In the genomic region with DNA sequence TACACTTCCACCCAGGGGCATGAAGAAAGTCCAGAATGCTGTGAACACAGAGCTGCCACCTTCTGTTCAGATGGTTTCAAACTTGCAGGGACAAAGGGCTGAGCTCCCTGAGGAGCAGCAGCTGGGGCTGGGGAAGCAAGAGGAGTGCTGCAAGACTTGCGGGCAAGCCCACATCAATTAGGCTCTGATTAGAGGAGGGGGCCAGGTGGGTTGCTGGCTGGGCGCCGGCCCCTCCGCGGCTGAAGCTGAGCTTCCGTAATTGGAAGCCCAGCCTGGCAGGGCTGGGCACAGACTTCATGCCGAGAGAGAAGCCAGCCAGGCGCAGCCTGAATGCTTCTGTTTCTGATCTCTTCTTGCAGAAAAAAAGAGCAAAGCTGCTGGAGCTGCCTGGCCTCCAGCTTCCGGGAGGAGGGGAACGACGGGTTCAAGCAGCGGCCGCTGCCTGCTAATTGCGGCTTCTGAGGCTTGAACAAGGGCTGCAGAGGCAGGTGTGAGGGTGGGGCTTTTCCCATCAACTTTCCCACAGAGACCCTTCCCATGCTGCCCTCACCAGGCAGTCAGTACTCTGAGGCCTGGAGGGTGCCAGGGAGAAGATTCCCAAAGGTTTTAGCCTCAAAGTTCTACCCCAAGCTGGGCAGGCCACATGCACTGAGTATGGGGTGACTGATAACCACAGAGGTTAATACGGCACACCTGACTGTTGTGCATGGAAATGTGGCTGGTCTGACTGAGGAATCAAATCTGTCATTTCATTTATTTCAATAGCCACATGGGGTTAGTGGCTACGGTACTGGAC, we compare ENCODE assay signal across 9 cellular contexts.
DNase-seq lines count a peak whose midpoint lies in the region; ATAC-seq and TF ChIP-seq lines count a peak whose summit lies in the region.
"Had no signal": no experiment of that assay in that cellular context is flagged by ENCODE, and none has a peak within 500 bp of the region (broad histone marks: within the 10 kb centered on the region; RNA-seq: fewer than 3 reads in every experiment).

No MANE protein-coding gene starts in this region.

- no peak for TF ChIP-seq CTCF in mucosa of descending colon (IDR thresholded peaks at IDR 0.05)
- TF ChIP-seq CTCF in A673 (conservative IDR thresholded peaks at IDR 0.05; ENCODE audit: low read depth, low read length), result no peak

- no peaks in the 10 kb centered on the region for H3K9me3 Mint-ChIP-seq in naive thymus-derived CD4-positive, alpha-beta T cell

- peaks cover 0 to 8% (median 0%) of the 10 kb centered on the region in 7 donors for H3K4me1 Mint-ChIP-seq in naive thymus-derived CD4-positive, alpha-beta T cell

- intact Hi-C loops in mucosa of descending colon (cut with DNase I, micrococcal nuclease) (no loop called here), A673 (cut with micrococcal nuclease; ENCODE audit: unreplicated experiment) (no loop called here)
- intact Hi-C loops in naive thymus-derived CD4-positive, alpha-beta T cell (cut with micrococcal nuclease), result no loop called here

- DNase-seq in D341Med (ENCODE audit: low spot score) (peak; percentile 55), NCI-H1694 (lab: John Stamatoyannopoulos, UW) (peak; percentile 35), anterior cingulate cortex (lab: John Stamatoyannopoulos, UW) (peak in 45 of 58 donors; percentile 14 to 71 (median 46)), mucosa of descending colon (no peak), A673 (ENCODE audit: low spot score) (no peak)
- no peak for DNase-seq in naive thymus-derived CD4-positive, alpha-beta T cell

- no peak overlapping the region for H3K4me3 ChIP-seq in mucosa of descending colon
- H3K4me3 ChIP-seq in A673 (ENCODE audit: low read depth, low read length, poor library complexity, severe bottlenecking), result no peak overlapping the region
- no peak overlapping the region for H3K4me3 ChIP-seq in naive thymus-derived CD4-positive, alpha-beta T cell (ENCODE audit: low read length)
- H3K4me3 ChIP-seq: heart left ventricle had no signal

- H3K27me3 Mint-ChIP-seq in naive thymus-derived CD4-positive, alpha-beta T cell, result peaks cover 8 to 33% (median 13%) of the 10 kb centered on the region in 5 donors

- H3K27ac Mint-ChIP-seq in naive thymus-derived CD4-positive, alpha-beta T cell, result no peak overlapping the region

- no peaks in the 10 kb centered on the region for H3K9me3 ChIP-seq in mucosa of descending colon
- H3K9me3 ChIP-seq in A673 (ENCODE audit: low read depth, low read length, poor library complexity, severe bottlenecking), result no peaks in the 10 kb centered on the region
- H3K9me3 ChIP-seq in naive thymus-derived CD4-positive, alpha-beta T cell (ENCODE audit: control insufficient read depth in 2 of 3, low read length in 3 of 3), result no peaks in the 10 kb centered on the region
- H3K9me3 ChIP-seq: heart left ventricle had no signal

- POLR2A ChIA-PET in A673 (lab: Charles Lee; ENCODE audit: low non-redundant PET), result interaction anchor here (0.6 kb wide), 1 partner anchor 486 kb away, joined by 3 read pairs; no protein-coding TSS in a partner anchor
- POLR2A ChIA-PET in naive thymus-derived CD4-positive, alpha-beta T cell (lab: Charles Lee), result no interaction called here

- CTCF ChIA-PET in A673 (lab: Charles Lee), result no interaction called here
- CTCF ChIA-PET in naive thymus-derived CD4-positive, alpha-beta T cell (lab: Charles Lee), result no interaction called here

- H3K4me1 ChIP-seq in mucosa of descending colon (ENCODE audit: low read depth), result peaks cover 8% of the 10 kb centered on the region
- H3K4me1 ChIP-seq in A673 (ENCODE audit: insufficient read depth, low read length, poor library complexity, severe bottlenecking), result no peaks in the 10 kb centered on the region
- H3K4me1 ChIP-seq in naive thymus-derived CD4-positive, alpha-beta T cell (ENCODE audit: control insufficient read depth in 2 of 2, insufficient read depth in 2 of 2, low read length in 2 of 2), result no peaks in the 10 kb centered on the region

- no peak overlapping the region for H3K4me3 Mint-ChIP-seq in naive thymus-derived CD4-positive, alpha-beta T cell

- peak; percentile 24 for ATAC-seq in mucosa of descending colon
- no peak for ATAC-seq in GM18858 (IDR thresholded peaks at IDR 0.05; ENCODE audit: unreplicated experiment)
- ATAC-seq in HG03108 (IDR thresholded peaks at IDR 0.05; ENCODE audit: unreplicated experiment), result no peak
- ATAC-seq in naive thymus-derived CD4-positive, alpha-beta T cell, result no peak
- ATAC-seq: heart left ventricle had no signal

- H3K27me3 ChIP-seq in A673 (replicated peaks; ENCODE audit: insufficient read depth, low read depth, low read length, poor library complexity), result peaks cover 87% of the 10 kb centered on the region
- H3K27me3 ChIP-seq in naive thymus-derived CD4-positive, alpha-beta T cell (ENCODE audit: control insufficient read depth in 2 of 2, insufficient read depth in 2 of 2, low read length in 2 of 2), result no peaks in the 10 kb centered on the region

- BruUV-seq in A673 (replicated peaks; lab: Mats Ljungman, UMichigan), result no TSS peak

- no peak overlapping the region for H3K27ac ChIP-seq in A673 (ENCODE audit: low read depth, low read length, poor library complexity, severe bottlenecking)
- H3K27ac ChIP-seq in naive thymus-derived CD4-positive, alpha-beta T cell (ENCODE audit: low read depth, low read length), result no peak overlapping the region
- H3K27ac ChIP-seq: heart left ventricle had no signal

- H3K36me3 Mint-ChIP-seq in naive thymus-derived CD4-positive, alpha-beta T cell, result no peaks in the 10 kb centered on the region

- H3K36me3 ChIP-seq in mucosa of descending colon (ENCODE audit: low read depth) (no peaks in the 10 kb centered on the region), A673 (ENCODE audit: insufficient read depth, low read length, poor library complexity, severe bottlenecking) (no peaks in the 10 kb centered on the region)
- no peaks in the 10 kb centered on the region for H3K36me3 ChIP-seq in naive thymus-derived CD4-positive, alpha-beta T cell (ENCODE audit: control insufficient read depth in 2 of 3, insufficient read depth in 3 of 3, low read length in 3 of 3)
- H3K36me3 ChIP-seq: heart left ventricle had no signal

Comparison
In these comparisons a context has a peak if more than half of its experiments do, and no peak if none do; other contexts are left out.
1. DNase-seq: peak in D341Med (single experiment), NCI-H1694 (single experiment) and anterior cingulate cortex (45 of 58); none in mucosa of descending colon (0 of 3), A673 (single experiment) and naive thymus-derived CD4-positive, alpha-beta T cell (0 of 9).